In the genomic region with DNA sequence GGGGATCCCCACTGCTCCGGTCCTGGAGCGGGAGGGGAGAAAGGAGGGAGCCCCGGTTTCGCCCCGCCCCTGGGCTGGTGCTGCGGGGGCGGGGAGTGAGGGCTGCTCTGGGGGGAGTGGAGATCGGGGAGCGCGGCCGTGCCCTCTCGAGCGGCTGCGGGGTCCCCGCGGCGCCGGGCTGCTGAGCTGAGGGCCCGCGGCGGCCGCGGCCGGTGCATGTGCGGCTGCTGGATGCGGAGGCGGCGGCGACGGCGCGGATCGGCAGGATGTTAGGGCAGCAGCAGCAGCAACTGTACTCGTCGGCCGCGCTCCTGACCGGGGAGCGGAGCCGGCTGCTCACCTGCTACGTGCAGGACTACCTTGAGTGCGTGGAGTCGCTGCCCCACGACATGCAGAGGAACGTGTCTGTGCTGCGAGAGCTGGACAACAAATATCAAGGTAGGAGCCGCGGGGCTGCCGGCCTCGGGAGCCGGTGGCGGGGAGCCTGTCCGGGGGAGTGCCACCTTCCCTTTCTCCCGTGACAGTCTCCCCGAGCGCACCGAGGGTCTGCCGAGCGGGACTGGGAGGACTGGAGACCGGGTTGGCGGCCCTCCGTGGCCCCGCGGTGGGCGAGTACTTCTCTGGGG, we compare ENCODE assay signal across 8 cellular contexts. TPM values are rescaled to one million over a fixed set of nuclear protein-coding genes. Genes with fewer than 3 reads are reported as not detected.
DNase-seq lines count a peak whose midpoint lies in the region; ATAC-seq, FAIRE-seq and TF ChIP-seq lines count a peak whose summit lies in the region.

A gene with protein sequence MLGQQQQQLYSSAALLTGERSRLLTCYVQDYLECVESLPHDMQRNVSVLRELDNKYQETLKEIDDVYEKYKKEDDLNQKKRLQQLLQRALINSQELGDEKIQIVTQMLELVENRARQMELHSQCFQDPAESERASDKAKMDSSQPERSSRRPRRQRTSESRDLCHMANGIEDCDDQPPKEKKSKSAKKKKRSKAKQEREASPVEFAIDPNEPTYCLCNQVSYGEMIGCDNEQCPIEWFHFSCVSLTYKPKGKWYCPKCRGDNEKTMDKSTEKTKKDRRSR (plus strand): TSS at position 129 of the 626 bp plus-strand sequence. CDS start 138 bp downstream, at position 267.

- H3K36me3 Mint-ChIP-seq in activated B cell treated with CpG ODN at 0.5 μM for 24 hours (ENCODE audit: low read depth) = peaks cover 6% of the 10 kb centered on the region
- peaks cover under 1% of the 10 kb centered on the region for H3K36me3 Mint-ChIP-seq in neural progenitor cell

- peaks cover 17 to 64% (median 28%) of the 10 kb centered on the region in 10 experiments for H3K4me1 ChIP-seq in BLaER1 treated with 17β-estradiol and CSF1 and Interleukin-3, amounts not matched to agents 10 nM and 100 nM
- peaks cover 19% of the 10 kb centered on the region for H3K4me1 ChIP-seq in neural progenitor cell

- peak within 1 kb of the TSS; percentile 88 for H2AFZ ChIP-seq in neural progenitor cell (replicated peaks)

- CTCF ChIA-PET in activated B cell treated with CpG ODN at 0.5 μM for 24 hours (lab: Charles Lee) = interaction anchor here (1.3 kb wide), 1 partner anchor 155 kb away, joined by 3 read pairs; no protein-coding TSS in a partner anchor

- H3K4me1 Mint-ChIP-seq in activated B cell treated with CpG ODN at 0.5 μM for 24 hours (peaks cover 14% of the 10 kb centered on the region), neural progenitor cell (peaks cover 22% of the 10 kb centered on the region)

- intact Hi-C loops in activated B cell treated with CpG ODN at 0.5 μM for 24 hours (cut with micrococcal nuclease) = loop anchor here (1.0 to 10.0 kb wide), 11 partner anchors 61 to 1700 kb away; a partner anchor contains a TSS

- peaks cover 64% of the 10 kb centered on the region for H3K79me2 ChIP-seq in neural progenitor cell (ENCODE audit: low read depth)

- H3K27me3 Mint-ChIP-seq in activated B cell treated with CpG ODN at 0.5 μM for 24 hours (no peaks in the 10 kb centered on the region), neural progenitor cell (ENCODE audit: insufficient read depth, low read depth) (no peaks in the 10 kb centered on the region)

- peak within 1 kb of the TSS; percentile 86 to 97 (median 92) for H3K27ac ChIP-seq in BLaER1 treated with 17β-estradiol and CSF1 and Interleukin-3, amounts not matched to agents 10 nM and 100 nM
- peak within 1 kb of the TSS; percentile 95 for H3K27ac ChIP-seq in neural progenitor cell

- H3K9ac ChIP-seq in BLaER1 treated with 17β-estradiol and CSF1 and Interleukin-3, amounts not matched to agents 10 nM and 100 nM = peak within 1 kb of the TSS; percentile 86 to 96 (median 91)
- H3K9ac ChIP-seq in neural progenitor cell = peak within 1 kb of the TSS; percentile 70

- peaks cover 0 to 2% (median under 1%) of the 10 kb centered on the region in 11 experiments; a peak in 9 of 22 replicates for H3K36me3 ChIP-seq in BLaER1 treated with 17β-estradiol and CSF1 and Interleukin-3, amounts not matched to agents 10 nM and 100 nM
- H3K36me3 ChIP-seq in neural progenitor cell = no peaks in the 10 kb centered on the region

- ATAC-seq in HG02885 (IDR thresholded peaks at IDR 0.05; ENCODE audit: poor library complexity, unreplicated experiment) (peak; percentile 51), activated B cell treated with CpG ODN at 0.5 μM for 24 hours (ENCODE audit: low read depth) (peak; percentile 57)

- peaks cover 26% of the 10 kb centered on the region for H3F3A ChIP-seq in neural progenitor cell (ENCODE audit: low read depth)

- no peaks in the 10 kb centered on the region for H3K9me3 ChIP-seq in BLaER1 treated with 17β-estradiol and CSF1 and Interleukin-3, amounts not matched to agents 10 nM and 100 nM (replicated peaks in 1 of 11)
- H3K9me3 ChIP-seq in neural progenitor cell (ENCODE audit: low read depth) = no peaks in the 10 kb centered on the region

- peak; percentile 62 for DNase-seq in GM18507 (ENCODE audit: extremely low spot score, insufficient read length, low read depth)
- peak; percentile 88 for DNase-seq in NCI-H146 (lab: John Stamatoyannopoulos, UW)
- peak; percentile 69 for DNase-seq in activated B cell treated with CpG ODN at 0.5 μM for 24 hours
- DNase-seq in fibroblast of pulmonary artery (ENCODE audit: low read depth) = no peak
- peak; percentile 91 for DNase-seq in neural progenitor cell (ENCODE audit: low spot score)
- DNase-seq in cortex of kidney (lab: John Stamatoyannopoulos, UW) = no peak

- FAIRE-seq in GM18507 (lab: Jason Lieb, UNC) = no peak

- H3K9me3 Mint-ChIP-seq in activated B cell treated with CpG ODN at 0.5 μM for 24 hours (no peaks in the 10 kb centered on the region), neural progenitor cell (no peaks in the 10 kb centered on the region)

- no peaks in the 10 kb centered on the region for H3K27me3 ChIP-seq in BLaER1 treated with 17β-estradiol and CSF1 and Interleukin-3, amounts not matched to agents 10 nM and 100 nM
- H3K27me3 ChIP-seq in neural progenitor cell = no peaks in the 10 kb centered on the region

- H3K4me3 Mint-ChIP-seq in activated B cell treated with CpG ODN at 0.5 μM for 24 hours (peak within 1 kb of the TSS; percentile 96), neural progenitor cell (peak within 1 kb of the TSS; percentile 96)

- peak within 1 kb of the TSS; percentile 74 to 93 (median 91) for H3K4me2 ChIP-seq in BLaER1 treated with 17β-estradiol and CSF1 and Interleukin-3, amounts not matched to agents 10 nM and 100 nM
- H3K4me2 ChIP-seq in neural progenitor cell = peak within 1 kb of the TSS; percentile 92

- H4K20me1 ChIP-seq in BLaER1 treated with 17β-estradiol and CSF1 and Interleukin-3, amounts not matched to agents 10 nM and 100 nM = peaks cover 0 to 29% (median 0%) of the 10 kb centered on the region in 11 experiments; a peak in 9 of 22 replicates
- H4K20me1 ChIP-seq in neural progenitor cell (ENCODE audit: low read depth) = peaks cover 30% of the 10 kb centered on the region

- H3K4me3 ChIP-seq in BLaER1 treated with 17β-estradiol and CSF1 and Interleukin-3, amounts not matched to agents 10 nM and 100 nM = peak within 1 kb of the TSS; percentile 83 to 99 (median 96)
- H3K4me3 ChIP-seq in fibroblast of pulmonary artery (replicated peaks; ENCODE audit: low read depth, low read length) = peak within 1 kb of the TSS; percentile 89
- H3K4me3 ChIP-seq in neural progenitor cell = peak within 1 kb of the TSS; percentile 92

- POLR2A ChIA-PET in activated B cell treated with CpG ODN at 0.5 μM for 24 hours (lab: Charles Lee) = interaction anchor here (0.5 to 3.5 kb wide), 7 partner anchors 53 to 1351 kb away, joined by 3 to 41 read pairs (median 4); a partner anchor contains a TSS

- H3K27ac Mint-ChIP-seq in activated B cell treated with CpG ODN at 0.5 μM for 24 hours = peak within 1 kb of the TSS; percentile 99
- H3K27ac Mint-ChIP-seq in neural progenitor cell = peak within 1 kb of the TSS; percentile 52

- TF ChIP-seq CTCF in activated B cell treated with CpG ODN at 0.5 μM for 24 hours (IDR thresholded peaks at IDR 0.05) = no peak
- no peak for TF ChIP-seq CTCF in fibroblast of pulmonary artery (IDR thresholded peaks at IDR 0.05; ENCODE audit: low read length, missing control alignments)
- no peak for TF ChIP-seq CTCF in neural progenitor cell (IDR thresholded peaks at IDR 0.05)

RNA-seq across cellular contexts. Expression of the gene that starts here (rescaled TPM):
- total RNA-seq in activated B cell treated with CpG ODN at 0.5 μM for 24 hours (4.3 and 5.5 TPM in 2 replicates), neural progenitor cell (ENCODE audit: low replicate concordance) (20.9 and 38.0 TPM in 2 replicates)

Comparison
In these comparisons a context has a peak if more than half of its experiments do, and no peak if none do; other contexts are left out.
1. DNase-seq: peak in GM18507 (single experiment), NCI-H146 (single experiment), activated B cell treated with CpG ODN at 0.5 μM for 24 hours (single experiment) and neural progenitor cell (single experiment); none in fibroblast of pulmonary artery (single experiment) and cortex of kidney (single experiment).
2. Peak in every context shown above with its lines, with median percentiles within 50 percentile points of each other: H3K4me3 ChIP-seq.